5 cellular contexts compared by ENCODE assay signal in genomic region chr1:24103465-24103864, GRCh38. TPM values are rescaled to one million over a fixed set of nuclear protein-coding genes. Genes with fewer than 3 reads are reported as not detected.
"Had no signal": no experiment of that assay in that cellular context is flagged by ENCODE, and none has a peak within 500 bp of the region (broad histone marks: within the 10 kb centered on the region; RNA-seq: fewer than 3 reads in every experiment).

No MANE protein-coding gene starts in this region.

RNA-seq across cellular contexts. Expression of gene MYOM3, which starts 8.5 kb away (rescaled TPM):
- total RNA-seq: activated CD8-positive, alpha-beta T cell treated with anti-CD3 and anti-CD28 coated beads, Interleukin-2, amount 10 ng/mL, durations not matched to agents 7 days and 5 days; activated naive CD8-positive, alpha-beta T cell treated with anti-CD3 and anti-CD28 coated beads, Interleukin-2, amount 10 ng/mL, durations not matched to agents 7 days and 5 days; IMR-90; LHCN-M2; SK-MEL-5 had no signal

RNA-seq across cellular contexts. Expression of gene IL22RA1, which starts 39.5 kb away (rescaled TPM):
- total RNA-seq: activated CD8-positive, alpha-beta T cell treated with anti-CD3 and anti-CD28 coated beads, Interleukin-2, amount 10 ng/mL, durations not matched to agents 7 days and 5 days; IMR-90; LHCN-M2 had no signal
- polyA plus RNA-seq: IMR-90 had no signal
